Comparison of ENCODE assay signal across 10 cellular contexts in the genomic region with DNA sequence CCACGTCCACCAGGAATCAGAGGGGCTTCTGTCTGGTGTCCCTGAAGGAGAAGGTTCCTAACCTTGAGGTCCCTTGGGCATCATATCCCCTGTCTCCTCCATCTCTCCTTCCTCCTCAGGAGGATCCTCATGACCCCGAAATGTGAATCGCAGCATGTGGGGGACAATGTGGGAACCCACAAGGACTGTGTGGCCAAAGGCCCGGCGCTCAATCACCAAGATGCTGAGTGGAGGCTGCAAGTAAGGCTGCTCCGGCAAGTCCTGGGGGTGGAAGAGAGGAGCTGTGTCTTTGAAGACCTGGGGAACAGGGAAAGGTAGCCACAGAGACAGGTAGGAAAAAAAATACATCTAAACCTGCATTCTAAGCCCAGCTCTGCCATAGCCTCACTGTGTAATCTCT. TPM values are rescaled to one million over a fixed set of nuclear protein-coding genes. Genes with fewer than 3 reads are reported as not detected.
"Had no signal": no experiment of that assay in that cellular context is flagged by ENCODE, and none has a peak within 500 bp of the region (broad histone marks: within the 10 kb centered on the region; RNA-seq: fewer than 3 reads in every experiment).

No MANE protein-coding gene starts in this region.

- H2AFZ ChIP-seq: GM23248 had no signal

- H3K9ac ChIP-seq: GM23248 had no signal

- H3K4me3 Mint-ChIP-seq: HFFc6 had no signal

- H3K36me3 ChIP-seq: HAP-1 had no signal

- DNase-seq: GM23248, GOT3, H7, HFFc6 had no signal

- H3K4me1 ChIP-seq: HAP-1 had no signal

- ATAC-seq: HCT116, K562 had no signal

- FAIRE-seq: HTR-8/SVneo, K562 had no signal

- H3K4me3 ChIP-seq: GM23248, HAP-1, K562 had no signal

- H3K27ac ChIP-seq: GM23248 had no signal

- H3K27ac Mint-ChIP-seq: HFFc6 had no signal

- H3K9me3 ChIP-seq: HAP-1 had no signal

RNA-seq across cellular contexts. Expression of a gene that starts 49.7 kb away (rescaled TPM):
- total RNA-seq: GM23248, H4, H7, HFFc6, HT-29, K562 had no signal
- polyA plus RNA-seq: GM23248, K562 had no signal
